Comparison of ENCODE assay signal across 2 cellular contexts in genomic region chr2:16112251-16112971, GRCh38.
A peak's percentile ranks its signal among the peaks of the same experiment; 100 is the strongest.
TF ChIP-seq lines count a peak whose summit lies in the region.

No MANE protein-coding gene starts in this region.

TF ChIP-seq in HepG2, 621 proteins besides CTCF, POLR2A, EP300 and RAD21:
- 0 out of 2 replicates have a peak, but pooled peaks have one; percentile 2 for TF ChIP-seq MNT (IDR thresholded peaks at IDR 0.05)
- no peak for TF ChIP-seq NR1H2 (CRISPR knock-in tag; IDR thresholded peaks at IDR 0.05; ENCODE audit: borderline replicate concordance, low read depth)

TF ChIP-seq in IMR-90, 13 proteins besides CTCF, POLR2A, EP300 and RAD21:
- TF ChIP-seq CEBPB (IDR thresholded peaks at IDR 0.05; ENCODE audit: low read depth, low read length) (no peak), SMC3 (IDR thresholded peaks at IDR 0.05; ENCODE audit: low read depth, low read length) (no peak), USF2 (IDR thresholded peaks at IDR 0.05; ENCODE audit: low read depth, low read length) (no peak), CHD1 (IDR thresholded peaks at IDR 0.05; ENCODE audit: low read depth, low read length) (no peak), ELK1 (IDR thresholded peaks at IDR 0.05; ENCODE audit: borderline replicate concordance, low read depth, low read length) (no peak), NFE2L2 (IDR thresholded peaks at IDR 0.05; ENCODE audit: low read depth, low read length) (no peak), MAZ (IDR thresholded peaks at IDR 0.05; ENCODE audit: borderline replicate concordance, low read depth, low read length) (no peak), RFX5 (IDR thresholded peaks at IDR 0.05; ENCODE audit: low read depth, low read length) (no peak), BHLHE40 (IDR thresholded peaks at IDR 0.05; ENCODE audit: low read depth, low read length) (no peak), FOS (IDR thresholded peaks at IDR 0.05; ENCODE audit: low read depth, low read length) (no peak), RCOR1 (IDR thresholded peaks at IDR 0.05; ENCODE audit: insufficient replicate concordance, low read length) (no peak), MXI1 (IDR thresholded peaks at IDR 0.05; ENCODE audit: borderline replicate concordance, low read depth, low read length) (no peak), MAFK (IDR thresholded peaks at IDR 0.05; ENCODE audit: low read depth, low read length) (no peak)
